ENCODE assay signal across 9 cellular contexts in genomic region chr16:30934827-30935557, GRCh38. TPM values are rescaled to one million over a fixed set of nuclear protein-coding genes. Genes with fewer than 3 reads are reported as not detected.
DNase-seq lines count a peak whose midpoint lies in the region; ATAC-seq, FAIRE-seq and TF ChIP-seq lines count a peak whose summit lies in the region.
"Had no signal": no experiment of that assay in that cellular context is flagged by ENCODE, and none has a peak within 500 bp of the region (broad histone marks: within the 10 kb centered on the region; RNA-seq: fewer than 3 reads in every experiment).

No MANE protein-coding gene starts in this region.

- H2AFZ ChIP-seq in GM12878 (ENCODE audit: control insufficient read depth, low read depth, low read length) = no peak overlapping the region

- WGBS in GM12878 (ENCODE audit: insufficient coverage, insufficient replicate concordance, low lambda C conversion rate, missing lambda C conversion rate) = 34% methylated on average over 12 of the region's 12 CpGs
- WGBS in liver = 71% methylated on average over 12 of the region's 12 CpGs

- BruUV-seq in GM12878 (replicated peaks; lab: Mats Ljungman, UMichigan) = TSS peak; percentile 35

- no peaks in the 10 kb centered on the region; the same call in 1 of the 2 replicates for H3K4me1 ChIP-seq in GM12878 (ENCODE audit: control insufficient read depth, insufficient read depth, low read length)
- peaks cover 0 to 3% (median 0%) of the 10 kb centered on the region in 4 donors for H3K4me1 ChIP-seq in liver (ENCODE audit: control insufficient read depth in 4 of 4, insufficient read depth in 4 of 4, low read length in 3 of 4)
- H3K4me1 ChIP-seq: HAP-1 had no signal

- TF ChIP-seq RAD21 in GM12878 (IDR thresholded peaks at IDR 0.05; ENCODE audit: insufficient read depth, low read depth, low read length) = peak; percentile 30; the same call in 1 of the 2 replicates
- TF ChIP-seq RAD21 in liver (IDR thresholded peaks at IDR 0.05) = peak in 1 of 2 donors; percentile 67

- SMC1A ChIA-PET in GM12878 (lab: Charles Lee; ENCODE audit: uncharacterized antibody, unreplicated experiment) = interaction anchor here (1.1 kb wide), 1 partner anchor 9 kb away, joined by 3 read pairs; no protein-coding TSS in a partner anchor

- CTCF ChIA-PET in GM12878 (lab: Yijun Ruan, JAX) = interaction anchor here (0.7 to 3.3 kb wide), 5 partner anchors 7 to 183 kb away, joined by 3 to 17 read pairs (median 4); partner anchors contain the start of gene KAT8

- H3K4me3 ChIP-seq in GM06990 (replicated peaks; ENCODE audit: low read depth, low read length) (no peak overlapping the region), GM12878 (no peak overlapping the region), liver (ENCODE audit: low read depth in 1 of 3, low read length in 3 of 3) (no peak overlapping the region)
- H3K4me3 ChIP-seq: HAP-1 had no signal

- 0 out of 2 replicates have a peak, but pooled peaks have one; percentile 12 for TF ChIP-seq POLR2A in GM12878 (IDR thresholded peaks at IDR 0.05; ENCODE audit: low read depth, low read length)

- intact Hi-C loops in GM12878 (cut with micrococcal nuclease; ENCODE audit: unreplicated experiment) = no loop called here

- H3K36me3 ChIP-seq in GM06990 (ENCODE audit: control insufficient read depth, insufficient read depth, low read length) = peaks cover 19% of the 10 kb centered on the region
- peaks cover 0 to 10% of the 10 kb centered on the region in 2 experiments for H3K36me3 ChIP-seq in GM12878 (ENCODE audit: control insufficient read depth in 2 of 2, insufficient read depth in 2 of 2, low read length in 1 of 2)
- H3K36me3 ChIP-seq in liver (ENCODE audit: control insufficient read depth in 4 of 4, insufficient read depth in 3 of 4, low read depth in 1 of 4, low read length in 3 of 4) = peaks cover 3 to 12% (median 6%) of the 10 kb centered on the region in 4 donors

- in situ Hi-C loops in ACHN (cut with HindIII; ENCODE audit: low pct_ligation_motif_present, low pct_unique_long_range_greater_than_20kb, low sequenced_read_pairs) (no loop called here), GM12878 (cut with MboI) (no loop called here)

- H3K9me3 ChIP-seq in GM12878 (replicated peaks; ENCODE audit: control insufficient read depth, insufficient read depth, low read length) (no peaks in the 10 kb centered on the region), liver (ENCODE audit: control insufficient read depth in 4 of 4, low read length in 3 of 4) (no peaks in the 10 kb centered on the region)
- H3K9me3 ChIP-seq: HAP-1 had no signal

- POLR2A ChIA-PET in GM12878 (lab: Charles Lee) = interaction anchor here (0.5 to 0.6 kb wide), 2 partner anchors 27 to 37 kb away, joined by 3 read pairs; no protein-coding TSS in a partner anchor

- TF ChIP-seq EP300 in GM12878 (IDR thresholded peaks at IDR 0.05; ENCODE audit: borderline replicate concordance in 1 of 2, control insufficient read depth in 1 of 2, low read depth in 2 of 2, low read length in 2 of 2) = no peak

- no peak overlapping the region for H3K4me2 ChIP-seq in GM12878 (ENCODE audit: control insufficient read depth, insufficient read depth)

- no peak overlapping the region for H3K27ac ChIP-seq in GM12878 (ENCODE audit: control insufficient read depth, insufficient read depth)
- no peak overlapping the region for H3K27ac ChIP-seq in liver (ENCODE audit: low read depth in 1 of 2, low read length in 2 of 2)

- H3K27me3 ChIP-seq in GM06990 (replicated peaks; ENCODE audit: control insufficient read depth, insufficient read depth, low read length) (no peaks in the 10 kb centered on the region), GM12878 (replicated peaks in 1 of 2; ENCODE audit: control insufficient read depth in 2 of 2, insufficient read depth in 2 of 2, low read length in 1 of 2) (no peaks in the 10 kb centered on the region), liver (ENCODE audit: control insufficient read depth in 4 of 4, insufficient read depth in 4 of 4, low read length in 3 of 4) (no peaks in the 10 kb centered on the region)

- no peaks in the 10 kb centered on the region for H3K79me2 ChIP-seq in GM12878 (ENCODE audit: control insufficient read depth, insufficient read depth, low read length)

- ATAC-seq in GM12878 (peak; percentile 63), HG03342 (IDR thresholded peaks at IDR 0.05; ENCODE audit: unreplicated experiment) (no peak)

- TF ChIP-seq CTCF in GM06990 (IDR thresholded peaks at IDR 0.05; ENCODE audit: insufficient read depth, low read length, poor library complexity, severe bottlenecking) = peak; percentile 54
- peak; percentile 48 to 58 (median 58); a peak in 5 of 6 replicates for TF ChIP-seq CTCF in GM12878 (IDR thresholded peaks at IDR 0.05 in 2 of 3, conservative IDR thresholded peaks at IDR 0.05 in 1 of 3; ENCODE audit: control insufficient read depth in 2 of 3, extremely low read depth in 1 of 3, insufficient read depth in 1 of 3, low read depth in 3 of 3, low read length in 3 of 3)
- peak; percentile 39 for TF ChIP-seq CTCF in liver (IDR thresholded peaks at IDR 0.05; ENCODE audit: low read depth, low read length, missing input control)

- RAD21 ChIA-PET in GM12878 (lab: Charles Lee; ENCODE audit: unreplicated experiment) = interaction anchor here (0.6 kb wide), 1 partner anchor 509 kb away, joined by 3 read pairs; no protein-coding TSS in a partner anchor

- DNase-seq in ACHN (peak; percentile 62), GM06990 (ENCODE audit: extremely low read depth, insufficient read length) (no peak), NOMO-1 treated with dmso at 0.1 percent for 144 hours (lab: John Stamatoyannopoulos, UW; ENCODE audit: unreplicated experiment) (peak; percentile 34), GM12878 (ENCODE audit: low read depth, low spot score) (no peak), medulla oblongata (ENCODE audit: extremely low spot score) (no peak)
- no peak for DNase-seq in activated CD4-positive, CD25-positive, alpha-beta regulatory T cell (lab: John Stamatoyannopoulos, UW)

- no peak for FAIRE-seq in GM12878 (lab: Jason Lieb, UNC)

- H3K9ac ChIP-seq in GM12878 (ENCODE audit: control insufficient read depth, insufficient read depth, low read length) (no peak overlapping the region), liver (ENCODE audit: low read depth in 1 of 2, low read length in 2 of 2) (no peak overlapping the region)

- no peaks in the 10 kb centered on the region for H4K20me1 ChIP-seq in GM12878 (ENCODE audit: control insufficient read depth, insufficient read depth)

RNA-seq across cellular contexts. Expression of gene FBXL19, which starts 11.6 kb away (rescaled TPM):
- 18.6 and 24.2 TPM in 2 replicates for total RNA-seq in GM12878 (2013; cell fraction: nucleolus; rRNA removed)
- total RNA-seq in GM12878 (2014; rRNA removed) (19.8 and 23.6 TPM in 2 replicates), GM12878 (2014; rRNA removed; fragmentation: Illumina TruSeq; extraction: Trizol) (6.2 and 6.8 TPM in 2 replicates), GM12878 (2021) (27.5 and 32.1 TPM in 2 replicates), liver (1 to 10 TPM; 3.0 to 4.8 TPM)
- polyA plus RNA-seq in GM12878 (2011; ENCODE audit: low read depth) = 3.2 TPM
- polyA plus RNA-seq in GM12878 (2011; rRNA removed) (4.7 and 11.5 TPM in 2 replicates), GM12878 (2014; fragmentation: Illumina TruSeq; extraction: Trizol) (1.5 and 3.8 TPM in 2 replicates), GM12878 (2014; fragmentation: Nextera tagmentation; extraction: Ambion mirVana) (under 1 TPM in 1 of 2 experiments, not detected in 1; 0.02 TPM), GM12878 (2014; rRNA removed) (15.5 and 18.7 TPM in 2 replicates), GM12878 (2016; fragmentation: Nextera tagmentation; extraction: Ambion mirVana) (under 1 TPM; 0.66 TPM), liver (1 to 10 TPM in 1 of 2 donors, under 1 TPM in 1; 0.31 to 2.4 TPM)
- polyA plus RNA-seq in GM12878 (2011; cell fraction: cytosol; rRNA removed) = 14.3 and 20.2 TPM in 2 replicates
- polyA plus RNA-seq in GM12878 (2011; cell fraction: nucleus; rRNA removed) = 35.4 and 47.5 TPM in 2 replicates
- 13.5 and 15.5 TPM in 2 replicates for polyA plus RNA-seq in GM12878 (2012)
- polyA minus RNA-seq in GM12878 (2011; rRNA and poly(A)+ RNA removed) = 6.6 and 15.9 TPM in 2 replicates
- polyA minus RNA-seq in GM12878 (2011; cell fraction: cytosol; rRNA and poly(A)+ RNA removed) = 12.9 and 18.2 TPM in 2 replicates
- polyA minus RNA-seq in GM12878 (2011; cell fraction: nucleus; rRNA and poly(A)+ RNA removed) = 6.0 and 13.4 TPM in 2 replicates

RNA-seq across cellular contexts. Expression of gene ORAI3, which starts 13.9 kb away (rescaled TPM):
- total RNA-seq in GM12878 (2013; cell fraction: nucleolus; rRNA removed) = 14.8 and 15.5 TPM in 2 replicates
- total RNA-seq in GM12878 (2014; rRNA removed) = 19.5 and 22.4 TPM in 2 replicates
- 7.0 and 7.2 TPM in 2 replicates for total RNA-seq in GM12878 (2014; rRNA removed; fragmentation: Illumina TruSeq; extraction: Trizol)
- 17.3 TPM in 2 replicates for total RNA-seq in GM12878 (2021)
- 9.1 TPM for polyA plus RNA-seq in GM12878 (2011; ENCODE audit: low read depth)
- polyA plus RNA-seq in GM12878 (2011; rRNA removed) = 8.3 and 15.2 TPM in 2 replicates
- polyA plus RNA-seq in GM12878 (2011; cell fraction: cytosol; rRNA removed) = 23.5 and 26.1 TPM in 2 replicates
- 12.2 and 17.5 TPM in 2 replicates for polyA plus RNA-seq in GM12878 (2011; cell fraction: nucleus; rRNA removed)
- 19.4 and 25.7 TPM in 2 replicates for polyA plus RNA-seq in GM12878 (2012)
- 5.6 and 8.6 TPM in 2 replicates for polyA plus RNA-seq in GM12878 (2014; fragmentation: Illumina TruSeq; extraction: Trizol)
- polyA plus RNA-seq in GM12878 (2014; fragmentation: Nextera tagmentation; extraction: Ambion mirVana) = 1 to 10 TPM; 3.4 to 8.5 TPM
- polyA plus RNA-seq in GM12878 (2014; rRNA removed) = 18.6 and 19.7 TPM in 2 replicates
- 10 to 100 TPM; 21.3 to 21.9 TPM for polyA plus RNA-seq in GM12878 (2016; fragmentation: Nextera tagmentation; extraction: Ambion mirVana)
- 16.2 and 26.9 TPM in 2 replicates for polyA minus RNA-seq in GM12878 (2011; rRNA and poly(A)+ RNA removed)
- polyA minus RNA-seq in GM12878 (2011; cell fraction: cytosol; rRNA and poly(A)+ RNA removed) = 6.3 and 9.1 TPM in 2 replicates
- polyA minus RNA-seq in GM12878 (2011; cell fraction: nucleus; rRNA and poly(A)+ RNA removed) = 8.0 and 8.9 TPM in 2 replicates
- total RNA-seq in liver = 10 to 100 TPM; 26.6 to 39.1 TPM
- polyA plus RNA-seq in liver = 10 to 100 TPM; 28.8 to 34.1 TPM

RNA-seq across cellular contexts. Expression of gene SETD1A, which starts 22.6 kb away (rescaled TPM):
- total RNA-seq in GM12878 (2013; cell fraction: nucleolus; rRNA removed) = 9.8 and 13.3 TPM in 2 replicates
- total RNA-seq in GM12878 (2014; rRNA removed) = 1.7 and 3.6 TPM in 2 replicates
- 2.0 and 2.1 TPM in 2 replicates for total RNA-seq in GM12878 (2014; rRNA removed; fragmentation: Illumina TruSeq; extraction: Trizol)
- 20.6 and 25.9 TPM in 2 replicates for total RNA-seq in GM12878 (2021)
- 7.8 TPM for polyA plus RNA-seq in GM12878 (2011; ENCODE audit: low read depth)
- 0.37 and 1.5 TPM in 2 replicates for polyA plus RNA-seq in GM12878 (2011; rRNA removed)
- 1.5 and 1.6 TPM in 2 replicates for polyA plus RNA-seq in GM12878 (2011; cell fraction: cytosol; rRNA removed)
- polyA plus RNA-seq in GM12878 (2011; cell fraction: nucleus; rRNA removed) = 9.6 and 18.4 TPM in 2 replicates
- polyA plus RNA-seq in GM12878 (2012) = 9.9 and 23.0 TPM in 2 replicates
- 8.9 and 11.4 TPM in 2 replicates for polyA plus RNA-seq in GM12878 (2014; fragmentation: Illumina TruSeq; extraction: Trizol)
- under 1 TPM; 0.02 to 0.18 TPM for polyA plus RNA-seq in GM12878 (2014; fragmentation: Nextera tagmentation; extraction: Ambion mirVana)
- polyA plus RNA-seq in GM12878 (2014; rRNA removed) = 10.6 and 15.2 TPM in 2 replicates
- polyA plus RNA-seq in GM12878 (2016; fragmentation: Nextera tagmentation; extraction: Ambion mirVana) = 1 to 10 TPM; 6.1 to 7.4 TPM
- 1.6 and 2.2 TPM in 2 replicates for polyA minus RNA-seq in GM12878 (2011; rRNA and poly(A)+ RNA removed)
- 4.3 and 11.0 TPM in 2 replicates for polyA minus RNA-seq in GM12878 (2011; cell fraction: cytosol; rRNA and poly(A)+ RNA removed)
- polyA minus RNA-seq in GM12878 (2011; cell fraction: nucleus; rRNA and poly(A)+ RNA removed) = 3.6 and 8.7 TPM in 2 replicates
- total RNA-seq in liver = 1 to 10 TPM; 3.6 to 3.8 TPM
- 1 to 10 TPM; 2.7 to 4.9 TPM for polyA plus RNA-seq in liver

RNA-seq across cellular contexts. Expression of gene CTF1, which starts 38.6 kb away (rescaled TPM):
- not detected in 2 replicates for total RNA-seq in GM12878 (2013; cell fraction: nucleolus; rRNA removed)
- total RNA-seq in GM12878 (2014; rRNA removed) (0.05 and 0.11 TPM in 2 replicates), GM12878 (2014; rRNA removed; fragmentation: Illumina TruSeq; extraction: Trizol) (0.09 and 0.14 TPM in 2 replicates), GM12878 (2021) (0.45 and 0.46 TPM in 2 replicates), liver (under 1 TPM in 1 of 2 donors, not detected in 1; 0.75 TPM)
- not detected for polyA plus RNA-seq in GM12878 (2011; ENCODE audit: low read depth)
- polyA plus RNA-seq in GM12878 (2011; rRNA removed) (0.11 TPM in 1 of 2 replicates, not detected in the other), GM12878 (2014; fragmentation: Illumina TruSeq; extraction: Trizol) (0.16 TPM in 1 of 2 replicates, not detected in the other), GM12878 (2014; fragmentation: Nextera tagmentation; extraction: Ambion mirVana) (under 1 TPM in 1 of 2 experiments, not detected in 1; 0.04 TPM), GM12878 (2014; rRNA removed) (0.22 and 0.34 TPM in 2 replicates), GM12878 (2016; fragmentation: Nextera tagmentation; extraction: Ambion mirVana) (not detected), liver (under 1 TPM; 0.19 to 0.35 TPM)
- polyA plus RNA-seq in GM12878 (2011; cell fraction: cytosol; rRNA removed) = 0.07 and 0.13 TPM in 2 replicates
- polyA plus RNA-seq in GM12878 (2011; cell fraction: nucleus; rRNA removed) = 0.15 and 0.23 TPM in 2 replicates
- polyA plus RNA-seq in GM12878 (2012) = 0.13 and 0.19 TPM in 2 replicates
- 0.57 and 0.80 TPM in 2 replicates for polyA minus RNA-seq in GM12878 (2011; rRNA and poly(A)+ RNA removed)
- polyA minus RNA-seq in GM12878 (2011; cell fraction: cytosol; rRNA and poly(A)+ RNA removed) = not detected in 2 replicates
- polyA minus RNA-seq in GM12878 (2011; cell fraction: nucleus; rRNA and poly(A)+ RNA removed) = 0.48 and 0.57 TPM in 2 replicates

RNA-seq across cellular contexts. Expression of gene BCL7C, which starts 41.1 kb away (rescaled TPM):
- total RNA-seq in GM12878 (2013; cell fraction: nucleolus; rRNA removed) = 7.3 and 8.8 TPM in 2 replicates
- total RNA-seq in GM12878 (2014; rRNA removed) (21.7 and 30.5 TPM in 2 replicates), GM12878 (2014; rRNA removed; fragmentation: Illumina TruSeq; extraction: Trizol) (9.0 and 12.0 TPM in 2 replicates), GM12878 (2021) (20.2 and 20.3 TPM in 2 replicates), liver (1 to 10 TPM; 3.4 to 6.1 TPM)
- polyA plus RNA-seq in GM12878 (2011; ENCODE audit: low read depth) = 3.3 TPM
- polyA plus RNA-seq in GM12878 (2011; rRNA removed) (10.5 and 15.3 TPM in 2 replicates), GM12878 (2014; fragmentation: Illumina TruSeq; extraction: Trizol) (2.6 and 8.5 TPM in 2 replicates), GM12878 (2014; fragmentation: Nextera tagmentation; extraction: Ambion mirVana) (1 to 10 TPM; 1.1 to 2.1 TPM), GM12878 (2014; rRNA removed) (28.1 and 37.3 TPM in 2 replicates), GM12878 (2016; fragmentation: Nextera tagmentation; extraction: Ambion mirVana) (10 to 100 TPM in 1 of 2 experiments, 1 to 10 TPM in 1; 9.7 to 26.6 TPM), liver (1 to 10 TPM; 4.9 to 7.1 TPM)
- polyA plus RNA-seq in GM12878 (2011; cell fraction: cytosol; rRNA removed) = 14.9 and 26.6 TPM in 2 replicates
- 9.7 and 9.9 TPM in 2 replicates for polyA plus RNA-seq in GM12878 (2011; cell fraction: nucleus; rRNA removed)
- 9.6 and 11.8 TPM in 2 replicates for polyA plus RNA-seq in GM12878 (2012)
- 2.3 and 4.8 TPM in 2 replicates for polyA minus RNA-seq in GM12878 (2011; rRNA and poly(A)+ RNA removed)
- 2.8 and 5.7 TPM in 2 replicates for polyA minus RNA-seq in GM12878 (2011; cell fraction: cytosol; rRNA and poly(A)+ RNA removed)
- 1.3 and 1.6 TPM in 2 replicates for polyA minus RNA-seq in GM12878 (2011; cell fraction: nucleus; rRNA and poly(A)+ RNA removed)

Comparison
In these comparisons a context has a peak if more than half of its experiments do, and no peak if none do; other contexts are left out.
1. DNase-seq: peak in ACHN (single experiment) and NOMO-1 treated with dmso at 0.1 percent for 144 hours (single experiment); none in GM06990 (single experiment), GM12878 (single experiment), activated CD4-positive, CD25-positive, alpha-beta regulatory T cell (0 of 4) and medulla oblongata (single experiment).
2. Peak in every context shown above with its lines, with median percentiles within 50 percentile points of each other: CTCF ChIP-seq.